ENCODE assay signal across 10 cellular contexts in genomic region chr12:95788637-95789036, GRCh38. TPM values are rescaled to one million over a fixed set of nuclear protein-coding genes. Genes with fewer than 3 reads are reported as not detected.
DNase-seq lines count a peak whose midpoint lies in the region; ATAC-seq and TF ChIP-seq lines count a peak whose summit lies in the region.
"Had no signal": no experiment of that assay in that cellular context is flagged by ENCODE, and none has a peak within 500 bp of the region (broad histone marks: within the 10 kb centered on the region; RNA-seq: fewer than 3 reads in every experiment).

No MANE protein-coding gene starts in this region.

- H3K27ac ChIP-seq in spleen (peak overlapping the region in 7 of 8 donors; percentile 80 to 87 (median 86)), caudate nucleus (ENCODE audit: low read depth, low read length) (no peak overlapping the region)
- H3K27ac ChIP-seq: KMS-11, parathyroid adenoma had no signal

- H3K4me3 Mint-ChIP-seq in activated T-helper 1 cell treated with anti-CD3 and anti-CD28 coated beads, Interleukin-12 subunit alpha, Interleukin-12 subunit beta, Interleukin-2, Interleukin-4 antibody, amounts not matched to agents 30 ng/mL and 10 ng/mL and 1 ng/mL, durations not matched to agents 14 hours and 24 hours and 36 hours = peak overlapping the region; percentile 15

- no peak for TF ChIP-seq CTCF in spleen (IDR thresholded peaks at IDR 0.05 in 8 of 11, conservative IDR thresholded peaks at IDR 0.05 in 3 of 11)

- DNase-seq in NCI-H748 (lab: John Stamatoyannopoulos, UW; ENCODE audit: unreplicated experiment) = peak; percentile 8
- DNase-seq in NCI-H748 treated with DMSO at 0.1 percent for 48 hours (lab: John Stamatoyannopoulos, UW) = no peak
- no peak for DNase-seq in activated T-helper 1 cell treated with anti-CD3 and anti-CD28 coated beads, Interleukin-12 subunit alpha, Interleukin-12 subunit beta, Interleukin-2, Interleukin-4 antibody, amounts not matched to agents 30 ng/mL and 10 ng/mL and 1 ng/mL, durations not matched to agents 14 hours and 24 hours and 36 hours (ENCODE audit: low spot score)
- DNase-seq in hepatic stellate cell (ENCODE audit: low spot score) = peak; percentile 42
- no peak for DNase-seq in spleen
- no peak for DNase-seq in stimulated activated naive CD8-positive, alpha-beta T cell treated with anti-CD3 and anti-CD28 coated beads, Interleukin-15, Interleukin-2, amounts not matched to agents 100 U/mL and 50 U/mL, for 24 hours
- no peak for DNase-seq in occipital lobe (lab: John Stamatoyannopoulos, UW)
- DNase-seq in caudate nucleus (lab: John Stamatoyannopoulos, UW) = no peak

- H3K4me3 ChIP-seq in spleen = peak overlapping the region; percentile 51 to 86 (median 62)

- intact Hi-C loops in activated T-helper 1 cell treated with anti-CD3 and anti-CD28 coated beads, Interleukin-12 subunit alpha, Interleukin-12 subunit beta, Interleukin-2, Interleukin-4 antibody, amounts not matched to agents 30 ng/mL and 10 ng/mL and 1 ng/mL, durations not matched to agents 14 hours and 24 hours and 36 hours (cut with micrococcal nuclease) = no loop called here
- intact Hi-C loops in spleen (cut with DNase I; ENCODE audit: low total_unique reads) = no loop called here

- TF ChIP-seq POLR2A in spleen (IDR thresholded peaks at IDR 0.05) = no peak

- H3K27me3 ChIP-seq in spleen (replicated peaks in 1 of 7) = peaks cover 0 to 65% (median 31%) of the 10 kb centered on the region in 7 donors

- H3K27me3 Mint-ChIP-seq in activated T-helper 1 cell treated with anti-CD3 and anti-CD28 coated beads, Interleukin-12 subunit alpha, Interleukin-12 subunit beta, Interleukin-2, Interleukin-4 antibody, amounts not matched to agents 30 ng/mL and 10 ng/mL and 1 ng/mL, durations not matched to agents 14 hours and 24 hours and 36 hours (ENCODE audit: insufficient read depth) = peaks cover 73% of the 10 kb centered on the region

- no peaks in the 10 kb centered on the region for H3K9me3 ChIP-seq in spleen

- H3K27ac Mint-ChIP-seq in activated T-helper 1 cell treated with anti-CD3 and anti-CD28 coated beads, Interleukin-12 subunit alpha, Interleukin-12 subunit beta, Interleukin-2, Interleukin-4 antibody, amounts not matched to agents 30 ng/mL and 10 ng/mL and 1 ng/mL, durations not matched to agents 14 hours and 24 hours and 36 hours = no peak overlapping the region

- peaks cover 0 to 48% (median 19%) of the 10 kb centered on the region in 6 donors for H3K4me1 ChIP-seq in spleen
- H3K4me1 ChIP-seq: parathyroid adenoma had no signal

- no peak for ATAC-seq in stimulated activated naive CD8-positive, alpha-beta T cell treated with anti-CD3 and anti-CD28 coated beads, Interleukin-15, Interleukin-2, amounts not matched to agents 100 U/mL and 50 U/mL, for 24 hours

- H3K4me1 Mint-ChIP-seq in activated T-helper 1 cell treated with anti-CD3 and anti-CD28 coated beads, Interleukin-12 subunit alpha, Interleukin-12 subunit beta, Interleukin-2, Interleukin-4 antibody, amounts not matched to agents 30 ng/mL and 10 ng/mL and 1 ng/mL, durations not matched to agents 14 hours and 24 hours and 36 hours (ENCODE audit: low read depth) = peaks cover 10% of the 10 kb centered on the region

- H3K9me3 Mint-ChIP-seq in activated T-helper 1 cell treated with anti-CD3 and anti-CD28 coated beads, Interleukin-12 subunit alpha, Interleukin-12 subunit beta, Interleukin-2, Interleukin-4 antibody, amounts not matched to agents 30 ng/mL and 10 ng/mL and 1 ng/mL, durations not matched to agents 14 hours and 24 hours and 36 hours = no peaks in the 10 kb centered on the region

- WGBS in spleen, 5 donors = 40 to 67% (median 48%) methylated on average over 1 of the region's 1 CpG

- H3K36me3 Mint-ChIP-seq in activated T-helper 1 cell treated with anti-CD3 and anti-CD28 coated beads, Interleukin-12 subunit alpha, Interleukin-12 subunit beta, Interleukin-2, Interleukin-4 antibody, amounts not matched to agents 30 ng/mL and 10 ng/mL and 1 ng/mL, durations not matched to agents 14 hours and 24 hours and 36 hours (ENCODE audit: low read depth) = no peaks in the 10 kb centered on the region

- H3K36me3 ChIP-seq in spleen = peaks cover 0 to 18% (median 0%) of the 10 kb centered on the region in 6 donors

RNA-seq across cellular contexts. Expression of gene NTN4, which starts 1.9 kb away (rescaled TPM):
- total RNA-seq in activated T-helper 1 cell treated with anti-CD3 and anti-CD28 coated beads, Interleukin-12 subunit alpha, Interleukin-12 subunit beta, Interleukin-2, Interleukin-4 antibody, amounts not matched to agents 30 ng/mL and 10 ng/mL and 1 ng/mL, durations not matched to agents 14 hours and 24 hours and 36 hours = not detected in 2 replicates
- total RNA-seq in spleen (100 to 1,000 TPM; 207 to 482 (median 350) TPM), occipital lobe (44.3 TPM)
- 10 to 100 TPM; 17.6 to 54.0 (median 22.9) TPM for polyA plus RNA-seq in spleen

Comparison
In these comparisons a context has a peak if more than half of its experiments do, and no peak if none do; other contexts are left out.
1. DNase-seq: peak in NCI-H748 (single experiment) and hepatic stellate cell (single experiment); none in NCI-H748 treated with DMSO at 0.1 percent for 48 hours (single experiment), activated T-helper 1 cell treated with anti-CD3 and anti-CD28 coated beads, Interleukin-12 subunit alpha, Interleukin-12 subunit beta, Interleukin-2, Interleukin-4 antibody, amounts not matched to agents 30 ng/mL and 10 ng/mL and 1 ng/mL, durations not matched to agents 14 hours and 24 hours and 36 hours (single experiment), spleen (single experiment), stimulated activated naive CD8-positive, alpha-beta T cell treated with anti-CD3 and anti-CD28 coated beads, Interleukin-15, Interleukin-2, amounts not matched to agents 100 U/mL and 50 U/mL, for 24 hours (single experiment), occipital lobe (single experiment) and caudate nucleus (0 of 61).
2. RNA of gene NTN4, which starts 1.9 kb away (total RNA-seq): 207 to 482 TPM in spleen and 44.3 TPM in occipital lobe (single experiment); not detected in activated T-helper 1 cell treated with anti-CD3 and anti-CD28 coated beads, Interleukin-12 subunit alpha, Interleukin-12 subunit beta, Interleukin-2, Interleukin-4 antibody, amounts not matched to agents 30 ng/mL and 10 ng/mL and 1 ng/mL, durations not matched to agents 14 hours and 24 hours and 36 hours; every median in the first group is over 10 times any median in the second.